In genomic region chr5:137737349-137738256, GRCh38 we compare ENCODE assay signal across 11 cellular contexts. TPM values are rescaled to one million over a fixed set of nuclear protein-coding genes. Genes with fewer than 3 reads are reported as not detected.
DNase-seq lines count a peak whose midpoint lies in the region; ATAC-seq and TF ChIP-seq lines count a peak whose summit lies in the region.
"Had no signal": no experiment of that assay in that cellular context is flagged by ENCODE, and none has a peak within 500 bp of the region (broad histone marks: within the 10 kb centered on the region; RNA-seq: fewer than 3 reads in every experiment).

No MANE protein-coding gene starts in this region.

- CTCF ChIA-PET in T-cell (lab: Charles Lee) = interaction anchor here (1.0 to 3.2 kb wide), 5 partner anchors 9 to 76 kb away, joined by 4 to 15 read pairs (median 5); no protein-coding TSS in a partner anchor

- H3K14ac ChIP-seq in trophoblast cell (ENCODE audit: low read length) = no peak overlapping the region

- H3K79me2 ChIP-seq in trophoblast cell (ENCODE audit: control insufficient read depth, insufficient read depth, low read length, poor library complexity) = no peaks in the 10 kb centered on the region

- H4K12ac ChIP-seq in trophoblast cell (ENCODE audit: low read depth, low read length) = no peak overlapping the region

- intact Hi-C loops in testis (cut with DNase I; ENCODE audit: low total_unique reads) = loop anchor here (10.0 kb wide), 1 partner anchor 103 kb away; no protein-coding TSS in a partner anchor

- H4K8ac ChIP-seq in trophoblast cell (ENCODE audit: low read depth, low read length) = no peak overlapping the region

- H3K4me3 Mint-ChIP-seq in T-cell (no peak overlapping the region), nephron progenitor cell (no peak overlapping the region)

- no peak overlapping the region for H3K9ac ChIP-seq in trophoblast cell (ENCODE audit: low read length)

- no peak for TF ChIP-seq POLR2A in testis (IDR thresholded peaks at IDR 0.05)

- H2BK12ac ChIP-seq in trophoblast cell (ENCODE audit: low read length) = no peak overlapping the region

- H3K27me3 ChIP-seq in trophoblast cell (ENCODE audit: insufficient read depth, low read length) = no peaks in the 10 kb centered on the region
- no peaks in the 10 kb centered on the region for H3K27me3 ChIP-seq in testis

- H3K9me3 ChIP-seq in trophoblast cell (ENCODE audit: insufficient read depth, low read depth, low read length) (no peaks in the 10 kb centered on the region), testis (no peaks in the 10 kb centered on the region)
- H3K9me3 ChIP-seq: psoas muscle had no signal

- DNase-seq in T-cell (peak in 9 of 34 experiments; percentile 8 to 42 (median 23)), trophoblast cell (peak; percentile 45 to 65), testis (no peak), nephron progenitor cell (no peak), pons (ENCODE audit: low spot score) (no peak)
- DNase-seq in effector CD4-positive, alpha-beta T cell = peak; percentile 9
- DNase-seq: psoas muscle, SIG-M5 had no signal

- H2BK120ac ChIP-seq in trophoblast cell (ENCODE audit: insufficient read depth, low read length, poor library complexity) = no peak overlapping the region

- no peaks in the 10 kb centered on the region for H3K9me3 Mint-ChIP-seq in T-cell
- H3K9me3 Mint-ChIP-seq in nephron progenitor cell = peaks cover 14% of the 10 kb centered on the region

- ATAC-seq in GM18868 (IDR thresholded peaks at IDR 0.05; ENCODE audit: unreplicated experiment) (peak; percentile 33), T-cell (replicated peaks in 1 of 4) (peak; percentile 61 to 82 (median 70)), HG03196 (IDR thresholded peaks at IDR 0.05; ENCODE audit: unreplicated experiment) (no peak)

- H3K4me2 ChIP-seq in trophoblast cell (ENCODE audit: low read length) = no peak overlapping the region

- no peak overlapping the region for H3K27ac Mint-ChIP-seq in T-cell
- no peak overlapping the region for H3K27ac Mint-ChIP-seq in nephron progenitor cell

- H2AFZ ChIP-seq in trophoblast cell (ENCODE audit: insufficient read depth, low read length, poor library complexity) = no peak overlapping the region

- H4K91ac ChIP-seq in trophoblast cell (ENCODE audit: low read depth, low read length) = no peak overlapping the region

- TF ChIP-seq CTCF in testis (IDR thresholded peaks at IDR 0.05) = no peak
- no peak for TF ChIP-seq CTCF in nephron progenitor cell (IDR thresholded peaks at IDR 0.05)

- H3K27me3 Mint-ChIP-seq in T-cell (no peaks in the 10 kb centered on the region), nephron progenitor cell (ENCODE audit: low read depth, poor library complexity) (peaks cover 4% of the 10 kb centered on the region)

- H3K36me3 ChIP-seq in trophoblast cell (ENCODE audit: control insufficient read depth in 1 of 2, insufficient read depth in 2 of 2, low read length in 2 of 2) = no peaks in the 10 kb centered on the region
- H3K36me3 ChIP-seq in testis (ENCODE audit: low read depth, missing control alignments) = no peaks in the 10 kb centered on the region

- H3K23ac ChIP-seq in trophoblast cell (ENCODE audit: low read length) = no peak overlapping the region

- POLR2A ChIA-PET in T-cell (lab: Charles Lee) = interaction anchor here in 1 of 2 donors (0.5 to 0.6 kb wide), 2 partner anchors 13 to 152 kb away, joined by 3 to 6 read pairs; partner anchors contain the start of gene PKD2L2

- peaks cover 0 to 16% (median 0%) of the 10 kb centered on the region in 3 donors for H3K4me1 Mint-ChIP-seq in T-cell
- no peaks in the 10 kb centered on the region for H3K4me1 Mint-ChIP-seq in nephron progenitor cell

- H3K4ac ChIP-seq in trophoblast cell (ENCODE audit: low read depth, low read length) = no peak overlapping the region

- H3K18ac ChIP-seq in trophoblast cell (ENCODE audit: low read length) = no peak overlapping the region

- no peak overlapping the region for H3K4me3 ChIP-seq in trophoblast cell (ENCODE audit: low read depth, low read length)
- H3K4me3 ChIP-seq in testis = no peak overlapping the region
- H3K4me3 ChIP-seq: psoas muscle had no signal

- no peak overlapping the region for H2AK5ac ChIP-seq in trophoblast cell (ENCODE audit: low read length)

- no peak overlapping the region for H2BK5ac ChIP-seq in trophoblast cell (ENCODE audit: low read depth, low read length, poor library complexity)

- H3K36me3 Mint-ChIP-seq in T-cell (no peaks in the 10 kb centered on the region), nephron progenitor cell (ENCODE audit: low read depth) (peaks cover 4% of the 10 kb centered on the region)

- H3K27ac ChIP-seq in trophoblast cell (ENCODE audit: low read depth, low read length) = no peak overlapping the region
- H3K27ac ChIP-seq in testis = no peak overlapping the region
- H3K27ac ChIP-seq: HL-60, psoas muscle had no signal

- no peaks in the 10 kb centered on the region for H3K79me1 ChIP-seq in trophoblast cell (ENCODE audit: low read length)

- H3K4me1 ChIP-seq in trophoblast cell (ENCODE audit: control insufficient read depth in 1 of 2, insufficient read depth in 2 of 2, low read length in 2 of 2) (peaks cover 2 to 8% of the 10 kb centered on the region in 2 experiments), testis (peaks cover 15% of the 10 kb centered on the region)

- no CpG with 5 or more reads among the region's 5 CpGs for WGBS in trophoblast cell (ENCODE audit: extremely low coverage, insufficient coverage, insufficient read length)
- WGBS in testis, 2 donors = 69 to 75% methylated on average over 5 of the region's 5 CpGs

RNA-seq across cellular contexts. Expression of gene KLHL3, which starts 1.7 kb away (rescaled TPM):
- total RNA-seq in T-cell (10 to 100 TPM; 15.1 to 28.0 (median 26.5) TPM), testis (10 to 100 TPM; 26.2 to 35.0 TPM)
- 0.25 and 0.27 TPM in 2 replicates for polyA plus RNA-seq in trophoblast cell (2013)
- polyA plus RNA-seq in testis (ENCODE audit: insufficient read depth, low read depth, low replicate concordance) = 13.7 TPM

RNA-seq across cellular contexts. Expression of gene HNRNPA0, which starts 16.6 kb away (rescaled TPM):
- total RNA-seq in T-cell (10 to 100 TPM; 30.3 to 41.4 (median 32.7) TPM), testis (10 to 100 TPM; 22.7 to 22.8 TPM)
- 38.9 and 40.9 TPM in 2 replicates for polyA plus RNA-seq in trophoblast cell (2013)
- polyA plus RNA-seq in testis (ENCODE audit: insufficient read depth, low read depth, low replicate concordance) = 34.0 TPM

Comparison
In these comparisons a context has a peak if more than half of its experiments do, and no peak if none do; other contexts are left out.
1. DNase-seq: peak in effector CD4-positive, alpha-beta T cell (single experiment) and trophoblast cell (2 of 2); none in testis (single experiment), nephron progenitor cell (single experiment) and pons (single experiment).